1 cellular context compared by ENCODE assay signal in genomic region chr5:95840969-95841368, GRCh38.
A peak's percentile ranks its signal among the peaks of the same experiment; 100 is the strongest.
TF ChIP-seq lines count a peak whose summit lies in the region.

No MANE protein-coding gene starts in this region.

TF ChIP-seq in GM12878, 131 proteins besides CTCF, POLR2A, EP300 and RAD21 (continued from another document):
- TF ChIP-seq PBX3 (IDR thresholded peaks at IDR 0.05; ENCODE audit: insufficient replicate concordance, low read depth, low read length) = no peak
- TF ChIP-seq IKZF1 (conservative IDR thresholded peaks at IDR 0.05) = 0 out of 2 replicates have a peak, but pooled peaks have one; percentile 33
- no peak for TF ChIP-seq SREBF1 (IDR thresholded peaks at IDR 0.05; ENCODE audit: low read length)
- TF ChIP-seq NKRF (conservative IDR thresholded peaks at IDR 0.05) = no peak
- peak in 1 of 2 experiments; percentile 20; a peak in 1 of 4 replicates for TF ChIP-seq IKZF2 (IDR thresholded peaks at IDR 0.05)
- TF ChIP-seq MTA2 (IDR thresholded peaks at IDR 0.05; ENCODE audit: low read depth) = no peak
- no peak for TF ChIP-seq RCOR1 (conservative IDR thresholded peaks at IDR 0.05; ENCODE audit: low read depth, low read length)
- no peak for TF ChIP-seq PML (IDR thresholded peaks at IDR 0.05; ENCODE audit: low read length)
- no peak for TF ChIP-seq SREBF2 (IDR thresholded peaks at IDR 0.05; ENCODE audit: low read length)
- no peak for TF ChIP-seq NFYA (IDR thresholded peaks at IDR 0.05; ENCODE audit: borderline replicate concordance, low read depth, low read length)
- no peak for TF ChIP-seq NR2F1 (conservative IDR thresholded peaks at IDR 0.05)
- no peak for TF ChIP-seq SMC3 (IDR thresholded peaks at IDR 0.05; ENCODE audit: borderline replicate concordance, low read length)
- no peak for TF ChIP-seq ZBTB4 (CRISPR knock-in tag; IDR thresholded peaks at IDR 0.05)
- TF ChIP-seq CEBPB (IDR thresholded peaks at IDR 0.05; ENCODE audit: borderline replicate concordance in 1 of 2, low read depth in 2 of 2, low read length in 2 of 2) = no peak
- no peak for TF ChIP-seq MYC (IDR thresholded peaks at IDR 0.05; ENCODE audit: insufficient read depth, insufficient read length, insufficient replicate concordance, low read length, severe bottlenecking)
- no peak for TF ChIP-seq KLF5 (IDR thresholded peaks at IDR 0.05; ENCODE audit: partially characterized antibody)
- TF ChIP-seq LARP7 (IDR thresholded peaks at IDR 0.05) = no peak
- 0 out of 2 replicates have a peak, but pooled peaks have one; percentile 17 for TF ChIP-seq EED (IDR thresholded peaks at IDR 0.05; ENCODE audit: low read depth)
- TF ChIP-seq CHD4 (IDR thresholded peaks at IDR 0.05) = no peak
- no peak for TF ChIP-seq NBN (IDR thresholded peaks at IDR 0.05)
- TF ChIP-seq SPI1 (IDR thresholded peaks at IDR 0.05; ENCODE audit: borderline replicate concordance, insufficient read depth, low read depth, low read length) = peak; percentile 69; the same call in 1 of the 2 replicates
- no peak for TF ChIP-seq ZBTB40 (IDR thresholded peaks at IDR 0.05; ENCODE audit: borderline replicate concordance)
- no peak for TF ChIP-seq PKNOX1 (IDR thresholded peaks at IDR 0.05)
